ENCODE assay signal across 33 cellular contexts in the genomic region with DNA sequence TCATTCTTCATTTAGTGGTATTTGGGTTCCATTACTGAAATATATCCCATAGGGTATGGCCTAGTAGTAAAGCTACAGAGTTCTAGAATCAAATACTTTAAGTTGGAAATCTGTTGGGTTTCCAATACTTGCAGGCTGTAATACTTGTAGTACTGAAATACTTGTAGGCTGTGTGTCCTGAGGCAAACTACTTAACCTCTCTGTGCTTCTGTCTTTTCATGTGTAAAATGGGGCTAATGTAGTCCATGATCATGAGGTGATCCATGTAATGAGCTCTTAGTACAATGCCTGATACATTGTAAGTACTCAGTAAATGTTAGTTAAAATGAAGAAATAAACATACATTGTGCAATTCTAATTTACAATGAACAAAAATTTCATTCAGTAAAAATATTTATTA.
"Had no signal": no experiment of that assay in that cellular context is flagged by ENCODE, and none has a peak within 500 bp of the region (broad histone marks: within the 10 kb centered on the region; RNA-seq: fewer than 3 reads in every experiment).

No MANE protein-coding gene starts in this region.

- H3K27me3 ChIP-seq: adrenal gland, body of pancreas, esophagus muscularis mucosa, foreskin keratinocyte, gastrocnemius medialis, heart left ventricle had no signal

- H3K36me3 ChIP-seq: adrenal gland, esophagus muscularis mucosa, gastrocnemius medialis, heart left ventricle had no signal

- DNase-seq: activated CD4-positive, alpha-beta memory T cell treated with anti-CD3 and anti-CD28 coated beads for 36 hours; activated CD4-positive, alpha-beta T cell treated with anti-CD3 and anti-CD28 coated beads for 36 hours; activated CD4-positive, alpha-beta T cell treated with anti-CD3 and anti-CD28 coated beads, Interleukin-2, amount 10 ng/mL, durations not matched to agents 24 days and 14 days; activated CD4-positive, CD25-positive, alpha-beta regulatory T cell; activated CD4-positive, CD25-positive, alpha-beta regulatory T cell treated with anti-CD3 and anti-CD28 coated beads, Interleukin-2, amount 50 U/mL, for 72 hours; activated CD8-positive, alpha-beta memory T cell treated with anti-CD3 and anti-CD28 coated beads, Interleukin-2, amount 10 ng/mL, durations not matched to agents 7 days and 5 days; activated CD8-positive, alpha-beta memory T cell treated with anti-CD3 and anti-CD28 coated beads, Interleukin-2, amount 50 U/mL, for 4 hours; activated CD8-positive, alpha-beta T cell treated with anti-CD3 and anti-CD28 coated beads, Interleukin-2, amount 10 ng/mL, durations not matched to agents 7 days and 5 days; activated effector memory CD4-positive, alpha-beta T cell treated with anti-CD3 and anti-CD28 coated beads, Interleukin-2, amount 50 U/mL, for 16 hours; activated naive CD4-positive, alpha-beta T cell treated with anti-CD3 and anti-CD28 coated beads for 36 hours; activated naive CD8-positive, alpha-beta T cell treated with anti-CD3 and anti-CD28 coated beads for 36 hours; activated naive CD8-positive, alpha-beta T cell treated with anti-CD3 and anti-CD28 coated beads, Interleukin-2, amount 50 U/mL, for 24 hours; activated T-cell treated with anti-CD3 and anti-CD28 coated beads, Interleukin-2, amount 50 U/mL, for 1 hour; activated T-cell treated with anti-CD3 and anti-CD28 coated beads, Interleukin-2, amount 50 U/mL, for 48 hours; adrenal gland; amygdala; aorta; body of pancreas; caudate nucleus; cortex of kidney; effector CD4-positive, alpha-beta T cell; effector memory CD8-positive, alpha-beta T cell; erythroblast; foreskin keratinocyte; gastrocnemius medialis; glutamatergic neuron; heart left ventricle; T-helper 2 cell had no signal

- H3K36me3 Mint-ChIP-seq: activated CD4-positive, alpha-beta memory T cell treated with anti-CD3 and anti-CD28 coated beads for 36 hours; activated CD8-positive, alpha-beta memory T cell treated with anti-CD3 and anti-CD28 coated beads, Interleukin-2, amount 10 ng/mL, durations not matched to agents 7 days and 5 days; activated naive CD4-positive, alpha-beta T cell treated with anti-CD3 and anti-CD28 coated beads, Interleukin-2, amount 50 U/mL, for 24 hours; activated naive CD8-positive, alpha-beta T cell treated with anti-CD3 and anti-CD28 coated beads for 36 hours had no signal

- H3K27ac Mint-ChIP-seq: activated CD4-positive, alpha-beta memory T cell treated with anti-CD3 and anti-CD28 coated beads for 36 hours; activated CD4-positive, alpha-beta T cell treated with anti-CD3 and anti-CD28 coated beads for 36 hours; activated CD4-positive, alpha-beta T cell treated with anti-CD3 and anti-CD28 coated beads, Interleukin-2, amount 10 ng/mL, durations not matched to agents 24 days and 14 days; activated CD8-positive, alpha-beta memory T cell treated with anti-CD3 and anti-CD28 coated beads, Interleukin-2, amount 10 ng/mL, durations not matched to agents 7 days and 5 days; activated CD8-positive, alpha-beta T cell treated with anti-CD3 and anti-CD28 coated beads, Interleukin-2, amount 10 ng/mL, durations not matched to agents 7 days and 5 days; activated naive CD4-positive, alpha-beta T cell treated with anti-CD3 and anti-CD28 coated beads for 36 hours; activated naive CD4-positive, alpha-beta T cell treated with anti-CD3 and anti-CD28 coated beads, Interleukin-2, amount 50 U/mL, for 24 hours; activated naive CD8-positive, alpha-beta T cell treated with anti-CD3 and anti-CD28 coated beads for 36 hours; activated naive CD8-positive, alpha-beta T cell treated with anti-CD3 and anti-CD28 coated beads, Interleukin-2, amount 50 U/mL, for 24 hours; activated T-helper 1 cell treated with anti-CD3 and anti-CD28 coated beads, Interleukin-12 subunit alpha, Interleukin-12 subunit beta, Interleukin-2, Interleukin-4 antibody, amounts not matched to agents 30 ng/mL and 10 ng/mL and 1 ng/mL, durations not matched to agents 14 hours and 24 hours and 36 hours; activated T-helper 2 cell treated with anti-CD3 and anti-CD28 coated beads, Interferon-gamma antibody, Interleukin-2, Interleukin-4, amounts not matched to agents 10 μg/mL and 5 μg/mL and 100 μg/mL, durations not matched to agents 14 hours and 24 hours and 36 hours; effector memory CD8-positive, alpha-beta T cell had no signal

- H3K4me3 ChIP-seq: adrenal gland, body of pancreas, esophagus muscularis mucosa, gastrocnemius medialis, heart left ventricle had no signal

- H3K4me3 Mint-ChIP-seq: activated CD4-positive, alpha-beta memory T cell treated with anti-CD3 and anti-CD28 coated beads for 36 hours; activated CD4-positive, alpha-beta T cell treated with anti-CD3 and anti-CD28 coated beads for 36 hours; activated CD4-positive, alpha-beta T cell treated with anti-CD3 and anti-CD28 coated beads, Interleukin-2, amount 10 ng/mL, durations not matched to agents 24 days and 14 days; activated CD8-positive, alpha-beta memory T cell treated with anti-CD3 and anti-CD28 coated beads, Interleukin-2, amount 10 ng/mL, durations not matched to agents 7 days and 5 days; activated CD8-positive, alpha-beta T cell treated with anti-CD3 and anti-CD28 coated beads, Interleukin-2, amount 10 ng/mL, durations not matched to agents 7 days and 5 days; activated naive CD4-positive, alpha-beta T cell treated with anti-CD3 and anti-CD28 coated beads for 36 hours; activated naive CD4-positive, alpha-beta T cell treated with anti-CD3 and anti-CD28 coated beads, Interleukin-2, amount 50 U/mL, for 24 hours; activated naive CD8-positive, alpha-beta T cell treated with anti-CD3 and anti-CD28 coated beads for 36 hours; activated naive CD8-positive, alpha-beta T cell treated with anti-CD3 and anti-CD28 coated beads, Interleukin-2, amount 50 U/mL, for 24 hours; activated T-helper 1 cell treated with anti-CD3 and anti-CD28 coated beads, Interleukin-12 subunit alpha, Interleukin-12 subunit beta, Interleukin-2, Interleukin-4 antibody, amounts not matched to agents 30 ng/mL and 10 ng/mL and 1 ng/mL, durations not matched to agents 14 hours and 24 hours and 36 hours; effector memory CD8-positive, alpha-beta T cell had no signal

- FAIRE-seq: colon had no signal

- ATAC-seq: activated CD4-positive, alpha-beta T cell treated with anti-CD3 and anti-CD28 coated beads for 36 hours; activated CD8-positive, alpha-beta memory T cell treated with anti-CD3 and anti-CD28 coated beads, Interleukin-2, amount 10 ng/mL, durations not matched to agents 7 days and 5 days; activated CD8-positive, alpha-beta T cell treated with anti-CD3 and anti-CD28 coated beads, Interleukin-2, amount 10 ng/mL, durations not matched to agents 7 days and 5 days; activated naive CD8-positive, alpha-beta T cell treated with anti-CD3 and anti-CD28 coated beads, Interleukin-2, amount 50 U/mL, for 24 hours; body of pancreas; effector memory CD8-positive, alpha-beta T cell; foreskin keratinocyte; gastrocnemius medialis had no signal

- H3K4me1 ChIP-seq: foreskin keratinocyte had no signal

- H3K9me3 Mint-ChIP-seq: activated CD4-positive, alpha-beta memory T cell treated with anti-CD3 and anti-CD28 coated beads for 36 hours; activated CD4-positive, alpha-beta T cell treated with anti-CD3 and anti-CD28 coated beads, Interleukin-2, amount 10 ng/mL, durations not matched to agents 24 days and 14 days; activated naive CD4-positive, alpha-beta T cell treated with anti-CD3 and anti-CD28 coated beads for 36 hours; activated naive CD4-positive, alpha-beta T cell treated with anti-CD3 and anti-CD28 coated beads, Interleukin-2, amount 50 U/mL, for 24 hours; activated naive CD8-positive, alpha-beta T cell treated with anti-CD3 and anti-CD28 coated beads for 36 hours; activated naive CD8-positive, alpha-beta T cell treated with anti-CD3 and anti-CD28 coated beads, Interleukin-2, amount 50 U/mL, for 24 hours; activated T-helper 1 cell treated with anti-CD3 and anti-CD28 coated beads, Interleukin-12 subunit alpha, Interleukin-12 subunit beta, Interleukin-2, Interleukin-4 antibody, amounts not matched to agents 30 ng/mL and 10 ng/mL and 1 ng/mL, durations not matched to agents 14 hours and 24 hours and 36 hours; activated T-helper 2 cell treated with anti-CD3 and anti-CD28 coated beads, Interferon-gamma antibody, Interleukin-2, Interleukin-4, amounts not matched to agents 10 μg/mL and 5 μg/mL and 100 μg/mL, durations not matched to agents 14 hours and 24 hours and 36 hours had no signal

- H3K9me3 ChIP-seq: adrenal gland, body of pancreas, esophagus muscularis mucosa, gastrocnemius medialis, heart left ventricle had no signal

- H3K4me1 Mint-ChIP-seq: activated CD4-positive, alpha-beta T cell treated with anti-CD3 and anti-CD28 coated beads for 36 hours; activated CD4-positive, alpha-beta T cell treated with anti-CD3 and anti-CD28 coated beads, Interleukin-2, amount 10 ng/mL, durations not matched to agents 24 days and 14 days; activated CD8-positive, alpha-beta memory T cell treated with anti-CD3 and anti-CD28 coated beads, Interleukin-2, amount 10 ng/mL, durations not matched to agents 7 days and 5 days; activated naive CD4-positive, alpha-beta T cell treated with anti-CD3 and anti-CD28 coated beads, Interleukin-2, amount 50 U/mL, for 24 hours; activated naive CD8-positive, alpha-beta T cell treated with anti-CD3 and anti-CD28 coated beads for 36 hours; activated naive CD8-positive, alpha-beta T cell treated with anti-CD3 and anti-CD28 coated beads, Interleukin-2, amount 50 U/mL, for 24 hours had no signal

- H3K27me3 Mint-ChIP-seq: activated CD4-positive, alpha-beta memory T cell treated with anti-CD3 and anti-CD28 coated beads for 36 hours; activated CD4-positive, alpha-beta T cell treated with anti-CD3 and anti-CD28 coated beads for 36 hours; activated CD4-positive, alpha-beta T cell treated with anti-CD3 and anti-CD28 coated beads, Interleukin-2, amount 10 ng/mL, durations not matched to agents 24 days and 14 days; activated CD8-positive, alpha-beta memory T cell treated with anti-CD3 and anti-CD28 coated beads, Interleukin-2, amount 10 ng/mL, durations not matched to agents 7 days and 5 days; activated naive CD4-positive, alpha-beta T cell treated with anti-CD3 and anti-CD28 coated beads, Interleukin-2, amount 50 U/mL, for 24 hours; activated naive CD8-positive, alpha-beta T cell treated with anti-CD3 and anti-CD28 coated beads for 36 hours; activated naive CD8-positive, alpha-beta T cell treated with anti-CD3 and anti-CD28 coated beads, Interleukin-2, amount 50 U/mL, for 24 hours; effector memory CD8-positive, alpha-beta T cell had no signal

- H3K27ac ChIP-seq: adrenal gland, body of pancreas, esophagus muscularis mucosa, foreskin keratinocyte, gastrocnemius medialis had no signal
